In genomic region chr19:55166530-55167268, GRCh38 we compare ENCODE assay signal across 1 cellular context.
TF ChIP-seq lines count a peak whose summit lies in the region.

DNAAF3 (minus strand) TSS chr19:55166613; CDS start chr19:55166413, 200 bp downstream.

TF ChIP-seq in HepG2, 621 proteins besides CTCF, POLR2A, EP300 and RAD21 (continued from another document and continues in another):
- TF ChIP-seq JARID2 (CRISPR knock-in tag; IDR thresholded peaks at IDR 0.05; ENCODE audit: insufficient replicate concordance) (no peak), KLF16 (CRISPR knock-in tag; IDR thresholded peaks at IDR 0.05) (0 out of 4 replicates have a peak, but pooled peaks of 1 of the 2 experiments have one; percentile 24), ATF1 (CRISPR knock-in tag; IDR thresholded peaks at IDR 0.05) (no peak), AFF4 (CRISPR knock-in tag; IDR thresholded peaks at IDR 0.05) (no peak), ZNF674 (CRISPR knock-in tag; IDR thresholded peaks at IDR 0.05; ENCODE audit: low read depth) (no peak), IRX3 (CRISPR knock-in tag; IDR thresholded peaks at IDR 0.05; ENCODE audit: borderline replicate concordance, low read depth) (no peak), CBFB (CRISPR knock-in tag; IDR thresholded peaks at IDR 0.05) (no peak), ZNF225 (CRISPR knock-in tag; IDR thresholded peaks at IDR 0.05) (no peak), RARA (CRISPR knock-in tag; IDR thresholded peaks at IDR 0.05) (no peak), ZNF83 (CRISPR knock-in tag; IDR thresholded peaks at IDR 0.05; ENCODE audit: borderline replicate concordance) (no peak), ZNF691 (CRISPR knock-in tag; IDR thresholded peaks at IDR 0.05; ENCODE audit: borderline replicate concordance, low read depth) (no peak), PCBP1 (IDR thresholded peaks at IDR 0.05; ENCODE audit: borderline replicate concordance, low read depth, low read length) (0 out of 2 replicates have a peak, but pooled peaks have one; percentile 66), HNF1B (CRISPR knock-in tag; IDR thresholded peaks at IDR 0.05) (no peak), ZNF3 (CRISPR knock-in tag; IDR thresholded peaks at IDR 0.05) (no peak), KIAA2018 (CRISPR knock-in tag; IDR thresholded peaks at IDR 0.05; ENCODE audit: borderline replicate concordance) (no peak), KDM3A (CRISPR knock-in tag; IDR thresholded peaks at IDR 0.05; ENCODE audit: low read depth) (no peak), EZH2 (conservative IDR thresholded peaks at IDR 0.05; ENCODE audit: low read depth, low read length) (no peak), DR1 (CRISPR knock-in tag; IDR thresholded peaks at IDR 0.05) (no peak), CENPT (CRISPR knock-in tag; IDR thresholded peaks at IDR 0.05; ENCODE audit: low read depth) (no peak), ZSCAN9 (CRISPR knock-in tag; IDR thresholded peaks at IDR 0.05; ENCODE audit: borderline replicate concordance) (no peak), MXI1 (IDR thresholded peaks at IDR 0.05; ENCODE audit: borderline replicate concordance, low read depth, low read length) (peak; percentile 95), ZNF597 (CRISPR knock-in tag; IDR thresholded peaks at IDR 0.05) (no peak), HOXA9 (CRISPR knock-in tag; IDR thresholded peaks at IDR 0.05; ENCODE audit: borderline replicate concordance) (no peak), SMAD9 (CRISPR knock-in tag; IDR thresholded peaks at IDR 0.05) (no peak), SYNCRIP (IDR thresholded peaks at IDR 0.05; ENCODE audit: insufficient read depth, low read depth, low read length) (no peak), KLF12 (CRISPR knock-in tag; IDR thresholded peaks at IDR 0.05; ENCODE audit: borderline replicate concordance) (no peak), TARDBP (CRISPR knock-in tag; IDR thresholded peaks at IDR 0.05) (no peak), TBX3 (IDR thresholded peaks at IDR 0.05; ENCODE audit: borderline replicate concordance) (peak; percentile 71; the same call in 1 of the 2 replicates), IRF9 (CRISPR knock-in tag; IDR thresholded peaks at IDR 0.05; ENCODE audit: borderline replicate concordance) (no peak), ZZZ3 (CRISPR knock-in tag; IDR thresholded peaks at IDR 0.05; ENCODE audit: borderline replicate concordance) (no peak), ZBTB46 (CRISPR knock-in tag; IDR thresholded peaks at IDR 0.05; ENCODE audit: borderline replicate concordance) (no peak), ZNF431 (CRISPR knock-in tag; IDR thresholded peaks at IDR 0.05; ENCODE audit: borderline replicate concordance, low read depth) (no peak), NFYB (CRISPR knock-in tag; IDR thresholded peaks at IDR 0.05) (peak; percentile 97), ZNF580 (CRISPR knock-in tag; IDR thresholded peaks at IDR 0.05; ENCODE audit: borderline replicate concordance, low read depth) (no peak), GMEB2 (CRISPR knock-in tag; IDR thresholded peaks at IDR 0.05; ENCODE audit: low read depth) (no peak), ZBTB43 (CRISPR knock-in tag; conservative IDR thresholded peaks at IDR 0.05) (no peak), XBP1 (CRISPR knock-in tag; IDR thresholded peaks at IDR 0.05) (no peak), AGO2 (optimal IDR thresholded peaks at IDR 0.05; ENCODE audit: low read depth, low read length) (no peak)
